Comparison of ENCODE assay signal across 30 cellular contexts in genomic region chr2:232888099-232888836, GRCh38. TPM values are rescaled to one million over a fixed set of nuclear protein-coding genes. Genes with fewer than 3 reads are reported as not detected.
A peak's percentile ranks its signal among the peaks of the same experiment; 100 is the strongest.
DNase-seq lines count a peak whose midpoint lies in the region; ATAC-seq, FAIRE-seq and TF ChIP-seq lines count a peak whose summit lies in the region.
"Had no signal": no experiment of that assay in that cellular context is flagged by ENCODE, and none has a peak within 500 bp of the region (broad histone marks: within the 10 kb centered on the region; RNA-seq: fewer than 3 reads in every experiment).

No MANE protein-coding gene starts in this region.

- no peak overlapping the region for H3K27ac Mint-ChIP-seq in activated B cell treated with CpG ODN at 0.5 μM for 24 hours
- H3K27ac Mint-ChIP-seq: activated naive CD8-positive, alpha-beta T cell; HFFc6; IgD-negative memory B cell; nephron had no signal

- peak; percentile 5 for DNase-seq in activated B cell treated with CpG ODN at 0.5 μM for 24 hours
- DNase-seq in kidney, result peak; percentile 49
- DNase-seq in posterior vena cava (ENCODE audit: low spot score), result peak; percentile 57
- no peak for DNase-seq in GM10248 (ENCODE audit: extremely low spot score)
- no peak for DNase-seq in NCI-H1092 treated with DMSO at 0.1 percent for 48 hours (lab: John Stamatoyannopoulos, UW)
- DNase-seq: activated CD4-positive, alpha-beta T cell treated with anti-CD3 and anti-CD28 coated beads, Interleukin-2, amount 50 U/mL, for 4 hours; Caco-2; dermis blood vessel endothelial cell; DMS79; GDM1; HFFc6; midbrain; NCI-H1092; NCI-H187 treated with DMSO at 0.1 percent for 48 hours; NCI-H2171 treated with DMSO at 0.1 percent for 48 hours; NCI-H524 treated with DMSO at 0.1 percent for 48 hours; PC-3; SIG-M5 had no signal

- no peaks in the 10 kb centered on the region for H3K36me3 Mint-ChIP-seq in activated B cell treated with CpG ODN at 0.5 μM for 24 hours (ENCODE audit: low read depth)
- H3K36me3 Mint-ChIP-seq: activated naive CD8-positive, alpha-beta T cell; IgD-negative memory B cell had no signal

- ATAC-seq in activated B cell treated with CpG ODN at 0.5 μM for 24 hours (ENCODE audit: low read depth) (no peak), GM21390 (IDR thresholded peaks at IDR 0.05; ENCODE audit: unreplicated experiment) (no peak)
- ATAC-seq: PC-3 had no signal

- POLR2A ChIA-PET in HEK293 (lab: Yijun Ruan, JAX), result no interaction called here
- POLR2A ChIA-PET in activated B cell treated with CpG ODN at 0.5 μM for 24 hours (lab: Charles Lee), result no interaction called here
- POLR2A ChIA-PET in GM10248 (lab: Yijun Ruan, JAX), result no interaction called here

- no peak overlapping the region for H3K9ac ChIP-seq in kidney (ENCODE audit: low read length in 2 of 2)
- H3K9ac ChIP-seq: parathyroid adenoma had no signal

- H3K4me3 ChIP-seq in HEK293 (ENCODE audit: low read depth, low read length), result no peak overlapping the region
- no peak overlapping the region for H3K4me3 ChIP-seq in kidney (ENCODE audit: low read length in 2 of 2)
- H3K4me3 ChIP-seq: cardiac muscle cell, right atrium auricular region, smooth muscle cell had no signal

- FAIRE-seq in kidney (lab: Jason Lieb, UNC), result no peak
- FAIRE-seq: endometrium, frontal cortex had no signal

- no peaks in the 10 kb centered on the region for H3K4me1 ChIP-seq in HEK293 (ENCODE audit: control insufficient read depth, insufficient read depth, low read length)
- no peaks in the 10 kb centered on the region for H3K4me1 ChIP-seq in kidney (ENCODE audit: control insufficient read depth in 1 of 2, insufficient read depth in 1 of 2, low read depth in 1 of 2, low read length in 2 of 2)
- H3K4me1 ChIP-seq: Caco-2 had no signal

- TF ChIP-seq CTCF in HEK293 (tag by site-specific recombination; IDR thresholded peaks at IDR 0.05) (no peak), activated B cell treated with CpG ODN at 0.5 μM for 24 hours (IDR thresholded peaks at IDR 0.05) (no peak), kidney (IDR thresholded peaks at IDR 0.05; ENCODE audit: borderline replicate concordance, extremely low read depth, insufficient read depth) (no peak), GM10248 (IDR thresholded peaks at IDR 0.05; ENCODE audit: control extremely low read depth, extremely low read depth, low read depth, missing control alignments) (no peak)

- H3K4me1 Mint-ChIP-seq in activated B cell treated with CpG ODN at 0.5 μM for 24 hours, result peaks cover 2% of the 10 kb centered on the region

- CTCF ChIA-PET in HEK293 (lab: Yijun Ruan, JAX), result no interaction called here
- CTCF ChIA-PET in activated B cell treated with CpG ODN at 0.5 μM for 24 hours (lab: Charles Lee), result no interaction called here
- CTCF ChIA-PET in GM10248 (lab: Yijun Ruan, JAX), result no interaction called here

- intact Hi-C loops in activated B cell treated with CpG ODN at 0.5 μM for 24 hours (cut with micrococcal nuclease) (no loop called here), kidney (cut with DNase I) (no loop called here), posterior vena cava (cut with DNase I) (no loop called here)

- H3K36me3 ChIP-seq in HEK293 (ENCODE audit: control insufficient read depth in 2 of 2, insufficient read depth in 1 of 2, low read length in 2 of 2) (peaks cover 0 to 31% of the 10 kb centered on the region in 2 experiments; a peak in 2 of 3 replicates), kidney (ENCODE audit: control insufficient read depth in 1 of 2, insufficient read depth in 2 of 2, low read length in 2 of 2) (peaks cover 0 to 6% of the 10 kb centered on the region in 2 donors)
- H3K36me3 ChIP-seq: cardiac muscle cell, right atrium auricular region had no signal

- H3K27me3 Mint-ChIP-seq in activated B cell treated with CpG ODN at 0.5 μM for 24 hours, result peaks cover 20% of the 10 kb centered on the region

- no peak overlapping the region for H3K27ac ChIP-seq in HEK293 (ENCODE audit: extremely low read depth, low read depth, low read length)
- no peak overlapping the region for H3K27ac ChIP-seq in kidney (ENCODE audit: low read depth in 2 of 2, low read length in 2 of 2)
- H3K27ac ChIP-seq: C4-2B, cardiac muscle cell, parathyroid adenoma, right atrium auricular region had no signal

- no peak overlapping the region for H3K4me3 Mint-ChIP-seq in activated B cell treated with CpG ODN at 0.5 μM for 24 hours
- H3K4me3 Mint-ChIP-seq: activated naive CD8-positive, alpha-beta T cell; HFFc6; IgD-negative memory B cell; nephron had no signal

- no peaks in the 10 kb centered on the region for H3K9me3 Mint-ChIP-seq in activated B cell treated with CpG ODN at 0.5 μM for 24 hours
- H3K9me3 Mint-ChIP-seq: HFFc6, IgD-negative memory B cell, nephron had no signal

- no peaks in the 10 kb centered on the region for H3K9me3 ChIP-seq in HEK293 (ENCODE audit: control insufficient read depth, insufficient read depth, low read depth, low read length)
- H3K9me3 ChIP-seq in kidney (ENCODE audit: control insufficient read depth in 1 of 2, low read length in 2 of 2), result no peaks in the 10 kb centered on the region
- H3K9me3 ChIP-seq: Caco-2, right atrium auricular region had no signal

TF ChIP-seq in HEK293, 187 proteins besides CTCF, POLR2A, EP300 and RAD21:
- TF ChIP-seq ZSCAN4 (tag by site-specific recombination; IDR thresholded peaks at IDR 0.05) (0 out of 2 replicates have a peak, but pooled peaks have one; percentile 42), MZF1 (tag by site-specific recombination; IDR thresholded peaks at IDR 0.05; ENCODE audit: borderline replicate concordance) (no peak), ZNF18 (tag by site-specific recombination; IDR thresholded peaks at IDR 0.05) (peak; percentile 37; the same call in 1 of the 2 replicates)

RNA-seq across cellular contexts. Expression of gene SNORC, which starts 18.2 kb away (rescaled TPM):
- total RNA-seq in activated B cell treated with CpG ODN at 0.5 μM for 24 hours (0.88 and 2.1 TPM in 2 replicates), kidney (2.7 TPM), posterior vena cava (under 1 TPM; 0.79 to 1.00 TPM)
- 3.3 TPM for polyA plus RNA-seq in kidney (ENCODE audit: insufficient read depth, low read depth, low replicate concordance)
- polyA plus RNA-seq: IgD-negative memory B cell had no signal

Comparison
In these comparisons a context has a peak if more than half of its experiments do, and no peak if none do; other contexts are left out.
1. DNase-seq: peak in activated B cell treated with CpG ODN at 0.5 μM for 24 hours (single experiment), kidney (single experiment) and posterior vena cava (single experiment); none in GM10248 (single experiment) and NCI-H1092 treated with DMSO at 0.1 percent for 48 hours (single experiment).